11 cellular contexts compared by ENCODE assay signal in the genomic region with DNA sequence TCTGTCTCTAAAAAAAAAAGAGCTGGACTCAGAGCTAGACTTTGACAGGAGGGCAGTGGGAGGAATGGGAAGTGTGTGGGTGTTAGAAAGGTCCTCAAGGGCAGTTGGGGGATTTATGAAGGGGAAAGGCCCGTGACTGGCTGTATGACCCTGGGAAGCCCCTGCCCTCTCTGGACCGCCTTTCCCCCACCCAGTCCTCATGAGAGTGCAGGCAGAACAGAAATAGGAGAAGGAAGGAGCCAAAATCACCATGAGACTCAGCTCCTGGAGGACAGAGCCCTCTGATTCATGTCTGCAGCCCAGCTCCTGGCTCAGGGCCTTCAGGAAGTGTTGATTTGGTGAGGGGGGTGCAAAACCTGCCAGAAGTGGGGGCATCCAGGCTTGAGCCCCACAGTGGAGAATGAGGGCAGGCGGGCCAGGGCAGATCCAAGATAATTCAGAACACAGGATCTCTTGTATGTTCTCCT. TPM values are rescaled to one million over a fixed set of nuclear protein-coding genes. Genes with fewer than 3 reads are reported as not detected.
DNase-seq lines count a peak whose midpoint lies in the region; ATAC-seq and TF ChIP-seq lines count a peak whose summit lies in the region.
"Had no signal": no experiment of that assay in that cellular context is flagged by ENCODE, and none has a peak within 500 bp of the region (broad histone marks: within the 10 kb centered on the region; RNA-seq: fewer than 3 reads in every experiment).

No MANE protein-coding gene starts in this region.

- intact Hi-C loops in HCT116 (cut with micrococcal nuclease): no loop called here
- intact Hi-C loops in naive thymus-derived CD4-positive, alpha-beta T cell (cut with micrococcal nuclease): no loop called here

- no peaks in the 10 kb centered on the region for H3K9me3 ChIP-seq in HCT116 (ENCODE audit: control insufficient read depth in 1 of 2, insufficient read depth in 1 of 2, low read depth in 1 of 2, low read length in 2 of 2)
- H3K9me3 ChIP-seq in naive thymus-derived CD4-positive, alpha-beta T cell (ENCODE audit: control insufficient read depth in 2 of 3, low read length in 3 of 3): no peaks in the 10 kb centered on the region
- H3K9me3 ChIP-seq: SJCRH30 had no signal

- POLR2A ChIA-PET in HCT116 (lab: Charles Lee): interaction anchor here (0.6 to 5.4 kb wide), 4 partner anchors 8 to 95 kb away, joined by 3 to 60 read pairs (median 6); partner anchors contain the start of genes KCNN4 and SMG9
- POLR2A ChIA-PET in naive thymus-derived CD4-positive, alpha-beta T cell (lab: Charles Lee): interaction anchor here (5.2 to 11.8 kb wide), 2 partner anchors 9 to 14 kb away, joined by 22 to 100 read pairs; partner anchors contain the start of genes KCNN4 and SMG9

- H3K27me3 Mint-ChIP-seq in activated naive CD8-positive, alpha-beta T cell treated with anti-CD3 and anti-CD28 coated beads, Interleukin-2, amount 50 U/mL, for 24 hours: no peaks in the 10 kb centered on the region
- H3K27me3 Mint-ChIP-seq in naive thymus-derived CD4-positive, alpha-beta T cell: no peaks in the 10 kb centered on the region

- H3K9me3 Mint-ChIP-seq in activated naive CD8-positive, alpha-beta T cell treated with anti-CD3 and anti-CD28 coated beads, Interleukin-2, amount 50 U/mL, for 24 hours: no peaks in the 10 kb centered on the region
- no peaks in the 10 kb centered on the region for H3K9me3 Mint-ChIP-seq in naive thymus-derived CD4-positive, alpha-beta T cell
- H3K9me3 Mint-ChIP-seq: H9 had no signal

- no peak for TF ChIP-seq POLR2A in HCT116 (IDR thresholded peaks at IDR 0.05; ENCODE audit: borderline replicate concordance, extremely low read depth, insufficient read depth, insufficient read length)

- no peak overlapping the region for H3K4me3 ChIP-seq in HCT116 (replicated peaks in 1 of 2; ENCODE audit: low read depth in 1 of 2, low read length in 2 of 2)
- H3K4me3 ChIP-seq in naive thymus-derived CD4-positive, alpha-beta T cell (ENCODE audit: low read length): no peak overlapping the region
- H3K4me3 ChIP-seq: SJCRH30 had no signal

- no TSS peak for BruUV-seq in HCT116 (replicated peaks; lab: Mats Ljungman, UMichigan)

- ATAC-seq in HCT116: no peak
- peak; percentile 17 for ATAC-seq in activated naive CD8-positive, alpha-beta T cell treated with anti-CD3 and anti-CD28 coated beads, Interleukin-2, amount 50 U/mL, for 24 hours
- ATAC-seq in naive thymus-derived CD4-positive, alpha-beta T cell: no peak
- ATAC-seq in HG03442 (IDR thresholded peaks at IDR 0.05; ENCODE audit: unreplicated experiment): no peak

- TF ChIP-seq CTCF in HCT116 (IDR thresholded peaks at IDR 0.05 in 2 of 3, conservative IDR thresholded peaks at IDR 0.05 in 1 of 3; ENCODE audit: borderline replicate concordance in 1 of 3, insufficient read depth in 1 of 3, low read depth in 2 of 3, low read length in 2 of 3): no peak

- H3K36me3 Mint-ChIP-seq in activated naive CD8-positive, alpha-beta T cell treated with anti-CD3 and anti-CD28 coated beads, Interleukin-2, amount 50 U/mL, for 24 hours (ENCODE audit: low read depth): peaks cover 38% of the 10 kb centered on the region
- H3K36me3 Mint-ChIP-seq in naive thymus-derived CD4-positive, alpha-beta T cell: peaks cover 0 to 22% (median 0%) of the 10 kb centered on the region in 5 donors

- RAD21 ChIA-PET in HCT116 (lab: Charles Lee; ENCODE audit: low non-redundant PET in 1 of 2, low total read pairs in 2 of 2, uncharacterized antibody in 2 of 2, unreplicated experiment in 2 of 2): interaction anchor here in 1 of 2 experiments (2.1 kb wide), 1 partner anchor 18 kb away, joined by 7 read pairs; no protein-coding TSS in a partner anchor

- H3K79me2 ChIP-seq in HCT116 (ENCODE audit: insufficient read depth, low read length): no peaks in the 10 kb centered on the region; the same call in 1 of the 2 replicates

- peak overlapping the region; percentile 36 for H3K4me3 Mint-ChIP-seq in activated naive CD8-positive, alpha-beta T cell treated with anti-CD3 and anti-CD28 coated beads, Interleukin-2, amount 50 U/mL, for 24 hours
- peak overlapping the region in 2 of 10 donors; percentile 29 to 47 for H3K4me3 Mint-ChIP-seq in naive thymus-derived CD4-positive, alpha-beta T cell
- H3K4me3 Mint-ChIP-seq: H9 had no signal

- TF ChIP-seq RAD21 in HCT116 (IDR thresholded peaks at IDR 0.05; ENCODE audit: low read depth): no peak

- peaks cover 78% of the 10 kb centered on the region for H3K4me1 Mint-ChIP-seq in activated naive CD8-positive, alpha-beta T cell treated with anti-CD3 and anti-CD28 coated beads, Interleukin-2, amount 50 U/mL, for 24 hours
- peaks cover 32 to 69% (median 40%) of the 10 kb centered on the region in 7 donors for H3K4me1 Mint-ChIP-seq in naive thymus-derived CD4-positive, alpha-beta T cell

- peaks cover 81 to 99% of the 10 kb centered on the region in 2 experiments for H3K4me1 ChIP-seq in HCT116 (ENCODE audit: control insufficient read depth in 1 of 2, insufficient read depth in 2 of 2, low read length in 2 of 2)
- H3K4me1 ChIP-seq in naive thymus-derived CD4-positive, alpha-beta T cell (ENCODE audit: control insufficient read depth in 2 of 2, insufficient read depth in 2 of 2, low read length in 2 of 2): peaks cover 23 to 32% of the 10 kb centered on the region in 2 donors
- H3K4me1 ChIP-seq: SJCRH30 had no signal

- H3K9ac ChIP-seq in HCT116 (ENCODE audit: low read length): peak overlapping the region; percentile 62
- H3K9ac ChIP-seq: KMS-11 had no signal

- H3K4me2 ChIP-seq in HCT116 (ENCODE audit: low read length): peak overlapping the region; percentile 74
- H3K4me2 ChIP-seq: KMS-11 had no signal

- CTCF ChIA-PET in HCT116 (lab: Charles Lee): interaction anchor here (0.6 to 1.0 kb wide), 2 partner anchors 18 to 21 kb away, joined by 3 to 4 read pairs; no protein-coding TSS in a partner anchor
- CTCF ChIA-PET in naive thymus-derived CD4-positive, alpha-beta T cell (lab: Charles Lee): interaction anchor here (1.0 kb wide), 1 partner anchor 18 kb away, joined by 3 read pairs; no protein-coding TSS in a partner anchor

- H4K20me1 ChIP-seq in HCT116 (ENCODE audit: insufficient read depth): no peaks in the 10 kb centered on the region

- peak overlapping the region; percentile 98 for H3K27ac ChIP-seq in HCT116 (ENCODE audit: low read depth, low read length)
- H3K27ac ChIP-seq in naive thymus-derived CD4-positive, alpha-beta T cell (ENCODE audit: low read depth, low read length): no peak overlapping the region
- H3K27ac ChIP-seq: KMS-11, SJCRH30 had no signal

- no peak overlapping the region for H2AFZ ChIP-seq in HCT116 (ENCODE audit: low read depth, low read length, poor library complexity, severe bottlenecking)

- peaks cover 2 to 21% of the 10 kb centered on the region in 2 experiments; a peak in 2 of 4 replicates for H3K36me3 ChIP-seq in HCT116 (ENCODE audit: control insufficient read depth in 1 of 2, insufficient read depth in 2 of 2, low read length in 2 of 2)
- H3K36me3 ChIP-seq in naive thymus-derived CD4-positive, alpha-beta T cell (ENCODE audit: control insufficient read depth in 2 of 3, insufficient read depth in 3 of 3, low read length in 3 of 3): peaks cover 0 to 13% (median 0%) of the 10 kb centered on the region in 3 experiments
- H3K36me3 ChIP-seq: SJCRH30 had no signal

- DNase-seq in CD1c-positive myeloid dendritic cell (ENCODE audit: extremely low spot score) (peak; percentile 90), HCT116 (ENCODE audit: low read depth, low spot score) (no peak), NCI-H1930 (lab: John Stamatoyannopoulos, UW) (no peak), hippocampal formation (lab: John Stamatoyannopoulos, UW) (no peak), GDM1 (lab: John Stamatoyannopoulos, UW) (no peak)
- DNase-seq in activated naive CD8-positive, alpha-beta T cell treated with anti-CD3 and anti-CD28 coated beads, Interleukin-2, amount 50 U/mL, for 24 hours: peak; percentile 53
- DNase-seq in naive thymus-derived CD4-positive, alpha-beta T cell: no peak
- DNase-seq: H9, SJCRH30 had no signal

- no peaks in the 10 kb centered on the region for H3K27me3 ChIP-seq in HCT116 (ENCODE audit: insufficient read depth, low read length)
- H3K27me3 ChIP-seq in naive thymus-derived CD4-positive, alpha-beta T cell (ENCODE audit: control insufficient read depth in 2 of 2, insufficient read depth in 2 of 2, low read length in 2 of 2): no peaks in the 10 kb centered on the region
- H3K27me3 ChIP-seq: SJCRH30 had no signal

- H3K9me2 ChIP-seq in HCT116 (ENCODE audit: insufficient read depth): no peaks in the 10 kb centered on the region

- H3K27ac Mint-ChIP-seq in activated naive CD8-positive, alpha-beta T cell treated with anti-CD3 and anti-CD28 coated beads, Interleukin-2, amount 50 U/mL, for 24 hours: peak overlapping the region; percentile 77
- peak overlapping the region in 8 of 9 donors; percentile 8 to 94 (median 41) for H3K27ac Mint-ChIP-seq in naive thymus-derived CD4-positive, alpha-beta T cell
- H3K27ac Mint-ChIP-seq: H9 had no signal

TF ChIP-seq in HCT116, 20 proteins besides CTCF, POLR2A, EP300 and RAD21:
- TF ChIP-seq JUND (IDR thresholded peaks at IDR 0.05) (no peak), EGR1 (IDR thresholded peaks at IDR 0.05; ENCODE audit: low read depth) (peak; percentile 77), CBX3 (IDR thresholded peaks at IDR 0.05; ENCODE audit: low read depth) (no peak), SP1 (IDR thresholded peaks at IDR 0.05; ENCODE audit: low read depth) (no peak), SIN3A (IDR thresholded peaks at IDR 0.05; ENCODE audit: low read depth) (no peak), ZFX (IDR thresholded peaks at IDR 0.05) (no peak)
- TF ChIP-seq, protein P1, sequence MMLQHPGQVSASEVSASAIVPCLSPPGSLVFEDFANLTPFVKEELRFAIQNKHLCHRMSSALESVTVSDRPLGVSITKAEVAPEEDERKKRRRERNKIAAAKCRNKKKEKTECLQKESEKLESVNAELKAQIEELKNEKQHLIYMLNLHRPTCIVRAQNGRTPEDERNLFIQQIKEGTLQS (IDR thresholded peaks at IDR 0.05): no peak
TF ChIP-seq in HCT116: peak in this region for 1.

RNA-seq across cellular contexts. Expression of gene SMG9, which starts 8.7 kb away (rescaled TPM):
- total RNA-seq in HCT116 (2021; ENCODE audit: unreplicated experiment): 80.2 TPM
- 59.4 and 61.6 TPM in 2 replicates for polyA plus RNA-seq in HCT116 (2012)
- total RNA-seq in naive thymus-derived CD4-positive, alpha-beta T cell: 10 to 100 TPM; 48.5 to 75.9 (median 53.9) TPM
- 1 to 10 TPM; 7.9 to 9.8 TPM for polyA plus RNA-seq in naive thymus-derived CD4-positive, alpha-beta T cell

RNA-seq across cellular contexts. Expression of gene KCNN4, which starts 17.3 kb away (rescaled TPM):
- total RNA-seq in HCT116 (2021; ENCODE audit: unreplicated experiment): 72.9 TPM
- 91.1 and 104 TPM in 2 replicates for polyA plus RNA-seq in HCT116 (2012)
- 10 to 100 TPM; 12.8 to 53.4 (median 18.8) TPM for total RNA-seq in naive thymus-derived CD4-positive, alpha-beta T cell
- polyA plus RNA-seq in naive thymus-derived CD4-positive, alpha-beta T cell: 10 to 100 TPM in 1 of 2 donors, 1 to 10 TPM in 1; 8.1 to 16.0 TPM

RNA-seq across cellular contexts. Expression of gene LYPD5, which starts 38.7 kb away (rescaled TPM):
- 7.6 TPM for total RNA-seq in HCT116 (2021; ENCODE audit: unreplicated experiment)
- polyA plus RNA-seq in HCT116 (2012): 9.0 and 10.2 TPM in 2 replicates
- under 1 TPM in 4 of 5 experiments, not detected in 1; 0.19 to 0.89 (median 0.61) TPM for total RNA-seq in naive thymus-derived CD4-positive, alpha-beta T cell
- polyA plus RNA-seq in naive thymus-derived CD4-positive, alpha-beta T cell: under 1 TPM; 0.28 to 0.34 TPM

RNA-seq across cellular contexts. Expression of gene IRGC, which starts 47.6 kb away (rescaled TPM):
- total RNA-seq in HCT116 (2021; ENCODE audit: unreplicated experiment): not detected
- 0.04 TPM in 1 of 2 replicates, not detected in the other for polyA plus RNA-seq in HCT116 (2012)
- not detected for total RNA-seq in naive thymus-derived CD4-positive, alpha-beta T cell
- polyA plus RNA-seq in naive thymus-derived CD4-positive, alpha-beta T cell: not detected
- total RNA-seq: H9, SJCRH30 had no signal

Comparison
In these comparisons a context has a peak if more than half of its experiments do, and no peak if none do; other contexts are left out.
1. DNase-seq: peak in CD1c-positive myeloid dendritic cell (single experiment) and activated naive CD8-positive, alpha-beta T cell treated with anti-CD3 and anti-CD28 coated beads, Interleukin-2, amount 50 U/mL, for 24 hours (single experiment); none in HCT116 (single experiment), naive thymus-derived CD4-positive, alpha-beta T cell (0 of 9), NCI-H1930 (0 of 2), hippocampal formation (0 of 2) and GDM1 (single experiment).